ENCODE assay signal across 11 cellular contexts in genomic region chr22:24433001-24433867, GRCh38. TPM values are rescaled to one million over a fixed set of nuclear protein-coding genes. Genes with fewer than 3 reads are reported as not detected.
DNase-seq lines count a peak whose midpoint lies in the region; ATAC-seq, FAIRE-seq and TF ChIP-seq lines count a peak whose summit lies in the region.
"Had no signal": no experiment of that assay in that cellular context is flagged by ENCODE, and none has a peak within 500 bp of the region (broad histone marks: within the 10 kb centered on the region; RNA-seq: fewer than 3 reads in every experiment).

No MANE protein-coding gene starts in this region.

- no peaks in the 10 kb centered on the region for H3K9me3 ChIP-seq in SK-N-SH
- H3K9me3 ChIP-seq in OCI-LY7 (ENCODE audit: low read length) = no peaks in the 10 kb centered on the region
- no peaks in the 10 kb centered on the region for H3K9me3 ChIP-seq in H1 (ENCODE audit: insufficient read depth in 2 of 2, low read depth in 1 of 2, low read length in 1 of 2)
- H3K9me3 ChIP-seq: prostate gland had no signal

- CTCF ChIA-PET in SK-N-SH (lab: Yijun Ruan, JAX) (interaction anchor here (0.6 to 1.4 kb wide), 4 partner anchors 9 to 89 kb away, joined by 3 to 6 read pairs (median 3); no protein-coding TSS in a partner anchor), OCI-LY7 (lab: Charles Lee; ENCODE audit: unreplicated experiment) (no interaction called here), H1 (lab: Charles Lee; ENCODE audit: partially characterized antibody) (interaction anchor here (0.7 to 10.8 kb wide), 8 partner anchors 10 to 93 kb away, joined by 3 to 114 read pairs (median 6); no protein-coding TSS in a partner anchor)

- no peak overlapping the region for H3K18ac ChIP-seq in H1 (ENCODE audit: extremely low read depth, low read length)

- H3K36me3 ChIP-seq in SK-N-SH (replicated peaks in 1 of 2; ENCODE audit: control insufficient read depth in 1 of 2, insufficient read depth in 2 of 2, low read length in 1 of 2) (no peaks in the 10 kb centered on the region), OCI-LY7 (ENCODE audit: insufficient read depth, low read length) (peaks cover 35% of the 10 kb centered on the region; the same call in 1 of the 2 replicates), H1 (ENCODE audit: control insufficient read depth in 2 of 4, insufficient read depth in 4 of 4, low read length in 3 of 4) (no peaks in the 10 kb centered on the region)
- H3K36me3 ChIP-seq: prostate gland had no signal

- H3F3A ChIP-seq in SK-N-SH (replicated peaks; ENCODE audit: insufficient read depth) = no peaks in the 10 kb centered on the region

- POLR2A ChIA-PET in SK-N-SH (lab: Yijun Ruan, JAX) (interaction anchor here (0.6 kb wide), 1 partner anchor 111 kb away, joined by 3 read pairs; no protein-coding TSS in a partner anchor), OCI-LY7 (lab: Charles Lee) (interaction anchor here (0.5 to 0.6 kb wide), 2 partner anchors 95 to 1226 kb away, joined by 3 read pairs; no protein-coding TSS in a partner anchor), H1 (lab: Charles Lee; ENCODE audit: partially characterized antibody) (interaction anchor here (0.9 kb wide), 1 partner anchor 13 kb away, joined by 3 read pairs; no protein-coding TSS in a partner anchor)

- 91% methylated on average over 12 of the region's 36 CpGs for WGBS in SK-N-SH (ENCODE audit: low lambda C conversion rate)
- WGBS in H1 (ENCODE audit: extremely low coverage in 1 of 2, insufficient coverage in 1 of 2, insufficient read length in 1 of 2, insufficient replicate concordance in 2 of 2, low coverage in 1 of 2, low lambda C conversion rate in 2 of 2, missing lambda C conversion rate in 1 of 2), 2 experiments = 97% methylated on average over 35 of the region's 36 CpGs; no CpG with 5 or more reads in 1 of the 2 experiments

- H4K8ac ChIP-seq in H1 (ENCODE audit: extremely low read depth, insufficient read depth, low read length) = no peak overlapping the region

- no peak overlapping the region for H2BK12ac ChIP-seq in H1 (ENCODE audit: low read depth, low read length)

- H2AFZ ChIP-seq in SK-N-SH (ENCODE audit: low read depth) (no peak overlapping the region), OCI-LY7 (ENCODE audit: low read length) (no peak overlapping the region), H1 (ENCODE audit: low read length) (no peak overlapping the region)

- H4K91ac ChIP-seq in H1 (replicated peaks; ENCODE audit: insufficient read length, low read length) = peak overlapping the region; percentile 56

- H3K56ac ChIP-seq in H1 (replicated peaks; ENCODE audit: insufficient read length, low read depth, low read length) = no peak overlapping the region

- H3K27ac ChIP-seq in SK-N-SH (ENCODE audit: low read depth in 2 of 2, low read length in 1 of 2) (peak overlapping the region in 1 of 2 experiments; percentile 62; a peak in 1 of 4 replicates), OCI-LY7 (ENCODE audit: low read depth, low read length, poor library complexity, severe bottlenecking) (peak overlapping the region; percentile 99), H1 (ENCODE audit: low read depth, low read length) (no peak overlapping the region), skin epidermis (peak overlapping the region in 18 of 21 experiments; percentile 11 to 86 (median 62))

- no peaks in the 10 kb centered on the region for H3K79me2 ChIP-seq in SK-N-SH (ENCODE audit: insufficient read depth)
- H3K79me2 ChIP-seq in OCI-LY7 (ENCODE audit: insufficient read depth, low read depth, low read length) = peaks cover 75% of the 10 kb centered on the region
- H3K79me2 ChIP-seq in H1 (ENCODE audit: control insufficient read depth in 1 of 2, insufficient read depth in 2 of 2, low read length in 2 of 2) = no peaks in the 10 kb centered on the region

- H2AK5ac ChIP-seq in H1 (ENCODE audit: low read depth, low read length) = no peak overlapping the region

- TF ChIP-seq RAD21 in SK-N-SH (IDR thresholded peaks at IDR 0.05; ENCODE audit: low read length) = no peak
- TF ChIP-seq RAD21 in H1 (IDR thresholded peaks at IDR 0.05 in 1 of 2, conservative IDR thresholded peaks at IDR 0.05 in 1 of 2; ENCODE audit: low read depth in 2 of 2, low read length in 2 of 2) = no peak

- H2BK5ac ChIP-seq in H1 (ENCODE audit: low read depth, low read length) = no peak overlapping the region

- H3K23ac ChIP-seq in H1 (ENCODE audit: insufficient read length) = no peak overlapping the region

- no peak overlapping the region for H2BK20ac ChIP-seq in H1 (ENCODE audit: low read length)

- H3K14ac ChIP-seq in H1 (ENCODE audit: insufficient read length) = no peak overlapping the region

- no peak for TF ChIP-seq POLR2A in H1 (IDR thresholded peaks at IDR 0.05; ENCODE audit: control extremely low read depth in 1 of 2, low read depth in 2 of 2, low read length in 2 of 2)

- H3K4me1 ChIP-seq in SK-N-SH (ENCODE audit: control insufficient read depth in 1 of 2, insufficient read depth in 2 of 2, low read depth in 1 of 2, low read length in 1 of 2) = peaks cover 19 to 97% of the 10 kb centered on the region in 2 experiments; a peak in 3 of 4 replicates
- peaks cover 100% of the 10 kb centered on the region for H3K4me1 ChIP-seq in OCI-LY7 (ENCODE audit: insufficient read depth, low read length, poor library complexity, severe bottlenecking)
- H3K4me1 ChIP-seq in H1 (replicated peaks in 1 of 4; ENCODE audit: control insufficient read depth in 3 of 4, insufficient read depth in 4 of 4, low read length in 3 of 4) = peaks cover 4 to 7% (median 6%) of the 10 kb centered on the region in 4 experiments; a peak in 6 of 7 replicates

- TSS peak; percentile 68 for BruUV-seq in OCI-LY7 (replicated peaks; lab: Mats Ljungman, UMichigan)

- TF ChIP-seq EP300 in SK-N-SH (IDR thresholded peaks at IDR 0.05; ENCODE audit: borderline replicate concordance in 1 of 2, low read depth in 1 of 2, low read length in 1 of 2) (no peak), H1 (IDR thresholded peaks at IDR 0.05; ENCODE audit: borderline replicate concordance in 1 of 2, low read depth in 2 of 2, low read length in 2 of 2) (no peak)

- H3K9me2 ChIP-seq in SK-N-SH = no peaks in the 10 kb centered on the region
- no peaks in the 10 kb centered on the region for H3K9me2 ChIP-seq in OCI-LY7 (ENCODE audit: insufficient read depth, low read length)

- no peak overlapping the region for H3K4me3 ChIP-seq in SK-N-SH (ENCODE audit: low read depth in 2 of 2, low read length in 1 of 2)
- H3K4me3 ChIP-seq in OCI-LY7 (ENCODE audit: low read depth, low read length, poor library complexity, severe bottlenecking) = peak overlapping the region; percentile 61
- H3K4me3 ChIP-seq in H1 (ENCODE audit: extremely low read depth in 1 of 4, insufficient read depth in 2 of 4, low read depth in 3 of 4, low read length in 4 of 4) = no peak overlapping the region
- no peak overlapping the region for H3K4me3 ChIP-seq in skin epidermis
- H3K4me3 ChIP-seq: prostate gland had no signal

- no peak overlapping the region for H4K5ac ChIP-seq in H1 (ENCODE audit: insufficient read length, low read depth, low read length)

- H3K4ac ChIP-seq in H1 (replicated peaks; ENCODE audit: insufficient read length, low read depth, low read length) = no peak overlapping the region

- H2BK120ac ChIP-seq in H1 (replicated peaks; ENCODE audit: low read depth, low read length) = no peak overlapping the region

- H3K27me3 ChIP-seq in SK-N-SH (ENCODE audit: insufficient read depth) (no peaks in the 10 kb centered on the region), H1 (replicated peaks in 1 of 4; ENCODE audit: control insufficient read depth in 3 of 4, extremely low read depth in 1 of 4, insufficient read depth in 3 of 4, low read length in 3 of 4) (no peaks in the 10 kb centered on the region; a peak in 1 of 7 replicates)

- no peak overlapping the region for H2BK15ac ChIP-seq in H1 (ENCODE audit: low read length)

- DNase-seq in SK-N-SH (peak; percentile 18), OCI-LY7 (ENCODE audit: low spot score) (peak; percentile 39), H1 (ENCODE audit: low read depth in 1 of 2, low spot score in 2 of 2) (no peak), NCI-H146 treated with DMSO at 0.1 percent for 48 hours (lab: John Stamatoyannopoulos, UW; ENCODE audit: unreplicated experiment) (no peak), RCC 7860 (ENCODE audit: low spot score) (no peak)
- no peak for DNase-seq in stimulated activated CD8-positive, alpha-beta memory T cell treated with anti-CD3 and anti-CD28 coated beads, Interleukin-4, amount 100 ng/mL, for 48 hours

- no peaks in the 10 kb centered on the region for H3K23me2 ChIP-seq in H1 (ENCODE audit: low read depth, low read length)

- TF ChIP-seq CTCF in SK-N-SH (IDR thresholded peaks at IDR 0.05) = no peak
- no peak for TF ChIP-seq CTCF in OCI-LY7 (conservative IDR thresholded peaks at IDR 0.05; ENCODE audit: low read length)
- TF ChIP-seq CTCF in H1 (IDR thresholded peaks at IDR 0.05; ENCODE audit: control extremely low read depth in 1 of 3, insufficient read depth in 1 of 3, low read depth in 1 of 3, low read length in 3 of 3) = no peak

- H3K79me1 ChIP-seq in H1 (ENCODE audit: low read depth, low read length) = no peaks in the 10 kb centered on the region

- FAIRE-seq in H1 (lab: Jason Lieb, UNC) (no peak), RCC 7860 (lab: Jason Lieb, UNC) (no peak)
- FAIRE-seq: islet of Langerhans, TTC549 had no signal

- intact Hi-C loops in OCI-LY7 (cut with micrococcal nuclease; ENCODE audit: unreplicated experiment) = no loop called here

- no peak overlapping the region for H3K9ac ChIP-seq in SK-N-SH
- no peak overlapping the region; a peak in 2 of 7 replicates for H3K9ac ChIP-seq in H1 (replicated peaks in 1 of 4; ENCODE audit: extremely low read depth in 1 of 4, low read depth in 3 of 4, low read length in 3 of 4)

- H3K4me2 ChIP-seq in SK-N-SH = 0 out of 2 replicates have a peak overlapping the region, but pooled peaks have one; percentile 29
- H3K4me2 ChIP-seq in OCI-LY7 (ENCODE audit: low read length) = peak overlapping the region; percentile 97
- H3K4me2 ChIP-seq in H1 (ENCODE audit: insufficient read depth in 1 of 2, low read depth in 2 of 2, low read length in 2 of 2) = no peak overlapping the region

- H4K20me1 ChIP-seq in SK-N-SH (ENCODE audit: insufficient read depth) = no peaks in the 10 kb centered on the region
- no peaks in the 10 kb centered on the region for H4K20me1 ChIP-seq in OCI-LY7 (ENCODE audit: insufficient read depth, low read length)
- no peaks in the 10 kb centered on the region for H4K20me1 ChIP-seq in H1 (replicated peaks in 1 of 2; ENCODE audit: control insufficient read depth in 1 of 2, insufficient read depth in 2 of 2, low read length in 2 of 2)

- no peak for ATAC-seq in SK-N-SH treated with all-trans-retinoic acid at 6 μM for 48 hours

RNA-seq across cellular contexts. Expression of gene ADORA2A, which starts 5.8 kb away (rescaled TPM):
- 9.3 and 12.0 TPM in 2 replicates for polyA plus RNA-seq in SK-N-SH (2012; rRNA removed)
- polyA plus RNA-seq in SK-N-SH (2012; cell fraction: cytosol; rRNA removed) = 5.1 and 9.7 TPM in 2 replicates
- polyA plus RNA-seq in SK-N-SH (2012; cell fraction: nucleus; rRNA removed) = 22.5 and 26.1 TPM in 2 replicates
- total RNA-seq in OCI-LY7 (2014; rRNA removed; shearing (Covaris generic)) = 31.2 and 35.7 TPM in 2 replicates
- total RNA-seq in OCI-LY7 (2022) = 29.5 and 35.0 TPM in 2 replicates
- total RNA-seq in H1 (2021; fragmentation: NEBNext Ultra II Directional; extraction: Animal tissue kit (Norgen Biotek cat#: 25700)) = 7.1 and 7.2 TPM in 2 replicates
- 20.3 and 22.1 TPM in 2 replicates for polyA plus RNA-seq in H1 (2011; rRNA removed)
- 12.9 TPM for polyA plus RNA-seq in H1 (2011; cell fraction: cytosol; rRNA removed)
- polyA plus RNA-seq in H1 (2011; cell fraction: nucleus; rRNA removed) = 23.1 TPM
- 6.9 to 12.0 TPM (median 8.8 TPM) in 4 replicates for polyA plus RNA-seq in H1 (2012, experiment 1 of 2)
- polyA plus RNA-seq in H1 (2012, experiment 2 of 2) = 6.4 TPM
- 5.4 TPM for polyA plus RNA-seq in H1 (2013, experiment 1 of 2)
- polyA plus RNA-seq in H1 (2013, experiment 2 of 2) = 5.4 TPM
- 14.0 and 14.6 TPM in 2 replicates for polyA minus RNA-seq in H1 (2011; rRNA and poly(A)+ RNA removed)
- polyA minus RNA-seq in H1 (2011; cell fraction: cytosol; rRNA and poly(A)+ RNA removed) = 10.5 TPM
- polyA minus RNA-seq in H1 (2011; cell fraction: nucleus; rRNA and poly(A)+ RNA removed) = 11.1 TPM

Comparison
In these comparisons a context has a peak if more than half of its experiments do, and no peak if none do; other contexts are left out.
1. DNase-seq: peak in SK-N-SH (single experiment) and OCI-LY7 (single experiment); none in H1 (0 of 2), stimulated activated CD8-positive, alpha-beta memory T cell treated with anti-CD3 and anti-CD28 coated beads, Interleukin-4, amount 100 ng/mL, for 48 hours (single experiment), NCI-H146 treated with DMSO at 0.1 percent for 48 hours (single experiment) and RCC 7860 (single experiment).
2. H3K4me2 ChIP-seq: peak in SK-N-SH (single experiment) and OCI-LY7 (single experiment); none in H1 (0 of 2).